ENCODE assay signal across 1 cellular context in genomic region chr16:27242868-27243590, GRCh38.
A peak's percentile ranks its signal among the peaks of the same experiment; 100 is the strongest.
TF ChIP-seq lines count a peak whose summit lies in the region.

No MANE protein-coding gene starts in this region.

TF ChIP-seq in HepG2, 621 proteins besides CTCF, POLR2A, EP300 and RAD21 (continued from another document):
- no peak for TF ChIP-seq SOX6 (IDR thresholded peaks at IDR 0.05)
- peak; percentile 19; the same call in 1 of the 2 replicates for TF ChIP-seq SOX6 (CRISPR knock-in tag; IDR thresholded peaks at IDR 0.05)
- 0 out of 2 replicates have a peak, but pooled peaks have one; percentile 34 for TF ChIP-seq DNMT3B (CRISPR knock-in tag; conservative IDR thresholded peaks at IDR 0.05)
- no peak for TF ChIP-seq FOXK1 (CRISPR knock-in tag; IDR thresholded peaks at IDR 0.05; ENCODE audit: borderline replicate concordance, low read depth)
- TF ChIP-seq ZFP90 (CRISPR knock-in tag; IDR thresholded peaks at IDR 0.05; ENCODE audit: borderline replicate concordance) = no peak
- TF ChIP-seq ZFYVE20 (CRISPR knock-in tag; IDR thresholded peaks at IDR 0.05; ENCODE audit: borderline replicate concordance, low read depth) = no peak
- TF ChIP-seq ZNF891 (CRISPR knock-in tag; IDR thresholded peaks at IDR 0.05) = 0 out of 2 replicates have a peak, but pooled peaks have one; percentile 40
- TF ChIP-seq MTF1 (CRISPR knock-in tag; IDR thresholded peaks at IDR 0.05) = no peak
- peak; percentile 47; the same call in 1 of the 2 replicates for TF ChIP-seq BCL6 (CRISPR knock-in tag; IDR thresholded peaks at IDR 0.05)
- TF ChIP-seq CREM (IDR thresholded peaks at IDR 0.05) = no peak
- TF ChIP-seq CREM (CRISPR knock-in tag; IDR thresholded peaks at IDR 0.05) = no peak
- TF ChIP-seq PBX2 (CRISPR knock-in tag; IDR thresholded peaks at IDR 0.05) = peak; percentile 81
- peak; percentile 29 for TF ChIP-seq HNF4A (CRISPR knock-in tag; IDR thresholded peaks at IDR 0.05)
- no peak for TF ChIP-seq ZNF619 (CRISPR knock-in tag; IDR thresholded peaks at IDR 0.05)
- no peak for TF ChIP-seq ZNF274 (CRISPR knock-in tag; IDR thresholded peaks at IDR 0.05)
- TF ChIP-seq ZFP37 (CRISPR knock-in tag; IDR thresholded peaks at IDR 0.05; ENCODE audit: borderline replicate concordance) = no peak
- TF ChIP-seq ZNF3 (CRISPR knock-in tag; IDR thresholded peaks at IDR 0.05) = no peak
- TF ChIP-seq ZBTB39 (CRISPR knock-in tag; IDR thresholded peaks at IDR 0.05) = no peak
- TF ChIP-seq PAXIP1 (CRISPR knock-in tag; conservative IDR thresholded peaks at IDR 0.05) = peak; percentile 34; the same call in 1 of the 2 replicates
- TF ChIP-seq SKI (IDR thresholded peaks at IDR 0.05; ENCODE audit: partially characterized antibody) = peak; percentile 28
- TF ChIP-seq ZBTB33 (CRISPR knock-in tag; IDR thresholded peaks at IDR 0.05) = peak; percentile 89
- no peak for TF ChIP-seq SMAD1 (CRISPR knock-in tag; IDR thresholded peaks at IDR 0.05; ENCODE audit: borderline replicate concordance, low read depth)
- no peak for TF ChIP-seq HMG20B (CRISPR knock-in tag; conservative IDR thresholded peaks at IDR 0.05)
- no peak for TF ChIP-seq ZNF768 (CRISPR knock-in tag; IDR thresholded peaks at IDR 0.05)
- TF ChIP-seq THAP7 (CRISPR knock-in tag; IDR thresholded peaks at IDR 0.05) = 0 out of 2 replicates have a peak, but pooled peaks have one; percentile 33
- TF ChIP-seq TOPORS (CRISPR knock-in tag; IDR thresholded peaks at IDR 0.05) = no peak
